Comparison of ENCODE assay signal across 9 cellular contexts in genomic region chr2:64260817-64261216, GRCh38.
DNase-seq lines count a peak whose midpoint lies in the region; ATAC-seq and TF ChIP-seq lines count a peak whose summit lies in the region.
"Had no signal": no experiment of that assay in that cellular context is flagged by ENCODE, and none has a peak within 500 bp of the region (broad histone marks: within the 10 kb centered on the region; RNA-seq: fewer than 3 reads in every experiment).

No MANE protein-coding gene starts in this region.

- in situ Hi-C loops in GM13976 (cut with MboI; ENCODE audit: low sequenced_read_pairs, unreplicated experiment) (no loop called here), KBM-7 (cut with MboI; ENCODE audit: low pct_unique_long_range_greater_than_20kb, low sequenced_read_pairs) (no loop called here)

- no peak overlapping the region for H4K8ac ChIP-seq in mesendoderm (ENCODE audit: low read depth, low read length)

- no peaks in the 10 kb centered on the region for H3K36me3 Mint-ChIP-seq in activated naive CD8-positive, alpha-beta T cell treated with anti-CD3 and anti-CD28 coated beads, Interleukin-2, amount 50 U/mL, for 24 hours (ENCODE audit: low read depth)

- no peak overlapping the region for H4K5ac ChIP-seq in mesendoderm (ENCODE audit: low read length)

- peaks cover 29% of the 10 kb centered on the region for H3K79me2 ChIP-seq in mesendoderm (ENCODE audit: control insufficient read depth, insufficient read depth, low read length)

- H3K27ac Mint-ChIP-seq in activated naive CD8-positive, alpha-beta T cell treated with anti-CD3 and anti-CD28 coated beads, Interleukin-2, amount 50 U/mL, for 24 hours = peak overlapping the region; percentile 81

- H3K27me3 ChIP-seq in mesendoderm (ENCODE audit: insufficient read depth, low read length, poor library complexity) = no peaks in the 10 kb centered on the region
- H3K27me3 ChIP-seq: cardiac muscle cell had no signal

- peaks cover 9% of the 10 kb centered on the region for H3K4me1 Mint-ChIP-seq in activated naive CD8-positive, alpha-beta T cell treated with anti-CD3 and anti-CD28 coated beads, Interleukin-2, amount 50 U/mL, for 24 hours

- no peak overlapping the region for H2BK5ac ChIP-seq in mesendoderm (ENCODE audit: low read length)

- no peak overlapping the region for H3K4me3 ChIP-seq in mesendoderm (ENCODE audit: low read length)
- H3K4me3 ChIP-seq: cardiac muscle cell had no signal

- H3K4me1 ChIP-seq in mesendoderm (ENCODE audit: control insufficient read depth, low read depth, low read length) = peaks cover 10% of the 10 kb centered on the region

- H3K4ac ChIP-seq in mesendoderm (ENCODE audit: low read depth, low read length) = no peak overlapping the region

- H3K56ac ChIP-seq in mesendoderm (ENCODE audit: low read length) = peak overlapping the region; percentile 31

- no peak overlapping the region for H3K23ac ChIP-seq in mesendoderm (ENCODE audit: low read length)

- H3K9me3 Mint-ChIP-seq in activated naive CD8-positive, alpha-beta T cell treated with anti-CD3 and anti-CD28 coated beads, Interleukin-2, amount 50 U/mL, for 24 hours = no peaks in the 10 kb centered on the region

- peak overlapping the region; percentile 56 for H3K4me3 Mint-ChIP-seq in activated naive CD8-positive, alpha-beta T cell treated with anti-CD3 and anti-CD28 coated beads, Interleukin-2, amount 50 U/mL, for 24 hours

- no peak overlapping the region for H2BK120ac ChIP-seq in mesendoderm (ENCODE audit: low read depth, low read length)

- no peak overlapping the region for H3K4me2 ChIP-seq in mesendoderm (ENCODE audit: low read length)

- WGBS in mesendoderm (ENCODE audit: extremely low coverage, insufficient coverage, low lambda C conversion rate) = no CpG with 5 or more reads among the region's 9 CpGs

- H2AK5ac ChIP-seq in mesendoderm (ENCODE audit: low read length) = no peak overlapping the region

- no peak overlapping the region for H3K27ac ChIP-seq in mesendoderm (ENCODE audit: low read depth, low read length)
- H3K27ac ChIP-seq: cardiac muscle cell had no signal

- H3K18ac ChIP-seq in mesendoderm (ENCODE audit: low read length) = no peak overlapping the region

- ATAC-seq in GM21526 (IDR thresholded peaks at IDR 0.05; ENCODE audit: low FRiP score, unreplicated experiment) = peak; percentile 95
- peak; percentile 66 for ATAC-seq in activated naive CD8-positive, alpha-beta T cell treated with anti-CD3 and anti-CD28 coated beads, Interleukin-2, amount 50 U/mL, for 24 hours

- H2BK15ac ChIP-seq in mesendoderm (replicated peaks; ENCODE audit: low read depth) = no peak overlapping the region

- no peaks in the 10 kb centered on the region for H3K27me3 Mint-ChIP-seq in activated naive CD8-positive, alpha-beta T cell treated with anti-CD3 and anti-CD28 coated beads, Interleukin-2, amount 50 U/mL, for 24 hours

- H3K79me1 ChIP-seq in mesendoderm (ENCODE audit: low read length) = peaks cover 15% of the 10 kb centered on the region

- TF ChIP-seq CTCF in GM13976 (IDR thresholded peaks at IDR 0.05; ENCODE audit: borderline replicate concordance, control extremely low read depth, extremely low read depth, insufficient read depth, missing control alignments) = no peak

- H3K36me3 ChIP-seq in mesendoderm (ENCODE audit: control insufficient read depth, insufficient read depth, low read length) = peaks cover 2% of the 10 kb centered on the region
- H3K36me3 ChIP-seq: cardiac muscle cell had no signal

- DNase-seq in GM13976 (ENCODE audit: low spot score) (peak; percentile 47), KBM-7 (peak; percentile 89), mesendoderm (no peak), NCI-H187 treated with DMSO at 0.1 percent for 48 hours (lab: John Stamatoyannopoulos, UW) (no peak), activated gamma-delta T cell treated with Interleukin-2 at 50 U/mL for 16 hours (no peak)
- peak; percentile 26 for DNase-seq in activated naive CD8-positive, alpha-beta T cell treated with anti-CD3 and anti-CD28 coated beads, Interleukin-2, amount 50 U/mL, for 24 hours
- no peak for DNase-seq in stimulated activated naive CD4-positive, alpha-beta T cell treated with Interleukin-2 at 50 U/mL for 16 hours (lab: John Stamatoyannopoulos, UW)

- no peak overlapping the region for H3K9ac ChIP-seq in mesendoderm (ENCODE audit: low read length)

Comparison
In these comparisons a context has a peak if more than half of its experiments do, and no peak if none do; other contexts are left out.
1. DNase-seq: peak in GM13976 (single experiment), KBM-7 (single experiment) and activated naive CD8-positive, alpha-beta T cell treated with anti-CD3 and anti-CD28 coated beads, Interleukin-2, amount 50 U/mL, for 24 hours (single experiment); none in mesendoderm (single experiment), NCI-H187 treated with DMSO at 0.1 percent for 48 hours (single experiment), activated gamma-delta T cell treated with Interleukin-2 at 50 U/mL for 16 hours (single experiment) and stimulated activated naive CD4-positive, alpha-beta T cell treated with Interleukin-2 at 50 U/mL for 16 hours (single experiment).